In the genomic region with DNA sequence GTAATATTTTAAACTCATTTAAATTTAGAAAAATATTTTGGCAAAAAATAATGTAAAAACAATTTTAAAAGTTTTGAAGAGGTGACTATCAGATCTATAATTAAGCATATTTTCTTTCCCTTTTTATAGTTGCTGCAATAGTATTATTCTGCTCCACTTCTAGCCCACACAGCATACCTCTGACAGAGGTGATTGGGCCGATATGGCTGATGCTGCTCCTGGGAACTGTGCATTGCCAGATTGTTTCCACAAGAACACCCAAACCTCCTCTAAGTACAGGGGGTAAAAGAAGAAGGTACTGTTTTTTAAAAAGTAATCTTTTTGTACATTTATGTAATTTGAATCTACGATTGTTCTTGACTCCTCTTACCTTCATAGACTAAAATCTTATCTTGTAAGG, we compare ENCODE assay signal across 25 cellular contexts.
"Had no signal": no experiment of that assay in that cellular context is flagged by ENCODE, and none has a peak within 500 bp of the region (broad histone marks: within the 10 kb centered on the region; RNA-seq: fewer than 3 reads in every experiment).

No MANE protein-coding gene starts in this region.

- H3K4me1 Mint-ChIP-seq: immature natural killer cell, neural crest cell had no signal

- H3K4me3 Mint-ChIP-seq: immature natural killer cell; memory B cell; natural killer cell treated with Interleukin-12 subunit alpha and Interleukin-12 subunit beta and Interleukin-15 and Interleukin-18, amount 100 ng/mL, for 72 hours; neural crest cell; type B pancreatic cell had no signal

- DNase-seq: dorsolateral prefrontal cortex; effector CD4-positive, alpha-beta T cell; hypothalamus; immature natural killer cell; islet precursor cell; mucosa of descending colon; naive B cell; pancreas; right lobe of liver; stimulated activated CD4-positive, alpha-beta T cell treated with anti-CD3 and anti-CD28 coated beads, Interleukin-12 subunit alpha, Interleukin-12 subunit beta, amount 100 ng/mL, for 4 hours; stimulated activated CD4-positive, alpha-beta T cell treated with anti-CD3 and anti-CD28 coated beads, Interleukin-1b, Interleukin-23, amount 100 ng/mL, for 48 hours; stimulated activated CD4-positive, alpha-beta T cell treated with anti-CD3 and anti-CD28 coated beads, Interleukin-4, amount 100 ng/mL, for 1 hour; stimulated activated CD8-positive, alpha-beta memory T cell treated with anti-CD3 and anti-CD28 coated beads, Interleukin-4, amount 100 ng/mL, for 48 hours; stimulated activated naive CD8-positive, alpha-beta T cell treated with anti-CD3 and anti-CD28 coated beads, Interleukin-15, Interleukin-2, amounts not matched to agents 100 U/mL and 50 U/mL, for 24 hours; substantia nigra; testis; tibial artery had no signal

- H3K4me1 ChIP-seq: right lobe of liver, testis had no signal

- H3K27ac ChIP-seq: dorsolateral prefrontal cortex, neutrophil, pancreas, right lobe of liver, testis, tibial artery had no signal

- H3K9me3 Mint-ChIP-seq: immature natural killer cell; memory B cell; naive B cell; natural killer cell treated with Interleukin-12 subunit alpha and Interleukin-12 subunit beta and Interleukin-15 and Interleukin-18, amount 100 ng/mL, for 72 hours; neural crest cell; type B pancreatic cell had no signal

- H3K27me3 Mint-ChIP-seq: memory B cell; naive B cell; natural killer cell treated with Interleukin-12 subunit alpha and Interleukin-12 subunit beta and Interleukin-15 and Interleukin-18, amount 100 ng/mL, for 72 hours; type B pancreatic cell had no signal

- H3K36me3 Mint-ChIP-seq: naive B cell; natural killer cell treated with Interleukin-12 subunit alpha and Interleukin-12 subunit beta and Interleukin-15 and Interleukin-18, amount 100 ng/mL, for 72 hours had no signal

- ATAC-seq: left lobe of liver; mucosa of descending colon; natural killer cell treated with Interleukin-12 subunit alpha and Interleukin-12 subunit beta and Interleukin-15 and Interleukin-18, amount 100 ng/mL, for 72 hours; right lobe of liver; stimulated activated naive CD8-positive, alpha-beta T cell treated with anti-CD3 and anti-CD28 coated beads, Interleukin-15, Interleukin-2, amounts not matched to agents 100 U/mL and 50 U/mL, for 24 hours had no signal

- H3K36me3 ChIP-seq: neutrophil, pancreas, right lobe of liver had no signal

- H3K27me3 ChIP-seq: dorsolateral prefrontal cortex, neutrophil, pancreas, right lobe of liver, testis, tibial artery had no signal

- H3K4me2 ChIP-seq: smooth muscle cell had no signal

- H3K9me3 ChIP-seq: mucosa of descending colon, neutrophil, pancreas, right lobe of liver, testis, tibial artery had no signal

- H3K4me3 ChIP-seq: dorsolateral prefrontal cortex, lung, mucosa of descending colon, pancreas, right lobe of liver, smooth muscle cell, testis, tibial artery had no signal

- H3K27ac Mint-ChIP-seq: immature natural killer cell; natural killer cell treated with Interleukin-12 subunit alpha and Interleukin-12 subunit beta and Interleukin-15 and Interleukin-18, amount 100 ng/mL, for 72 hours; type B pancreatic cell had no signal
